ENCODE assay signal across 8 cellular contexts in the genomic region with DNA sequence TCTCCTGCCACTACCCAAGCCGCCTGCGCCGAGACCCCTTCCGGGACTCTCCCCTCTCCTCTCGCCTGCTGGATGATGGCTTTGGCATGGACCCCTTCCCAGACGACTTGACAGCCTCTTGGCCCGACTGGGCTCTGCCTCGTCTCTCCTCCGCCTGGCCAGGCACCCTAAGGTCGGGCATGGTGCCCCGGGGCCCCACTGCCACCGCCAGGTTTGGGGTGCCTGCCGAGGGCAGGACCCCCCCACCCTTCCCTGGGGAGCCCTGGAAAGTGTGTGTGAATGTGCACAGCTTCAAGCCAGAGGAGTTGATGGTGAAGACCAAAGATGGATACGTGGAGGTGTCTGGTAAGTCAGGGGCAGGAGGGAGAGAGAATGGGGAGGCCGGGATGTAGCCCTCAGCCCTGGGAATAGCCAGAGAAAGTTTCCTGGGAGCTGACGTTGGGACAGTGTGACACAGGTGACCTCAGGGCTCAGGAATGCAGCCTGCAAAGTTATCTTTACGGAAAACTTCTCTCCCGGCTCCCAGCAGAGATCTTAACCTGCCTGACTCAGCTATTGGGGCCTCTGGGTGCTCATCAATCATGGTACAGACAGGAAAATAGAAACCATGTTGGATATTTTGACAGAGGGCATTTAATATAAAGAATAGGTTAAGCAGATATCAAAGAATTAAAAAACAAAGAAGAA. TPM values are rescaled to one million over a fixed set of nuclear protein-coding genes. Genes with fewer than 3 reads are reported as not detected.
DNase-seq lines count a peak whose midpoint lies in the region; ATAC-seq, FAIRE-seq and TF ChIP-seq lines count a peak whose summit lies in the region.

No MANE protein-coding gene starts in this region.

- H3K79me2 ChIP-seq in HCT116 (ENCODE audit: insufficient read depth, low read length) (no peaks in the 10 kb centered on the region), astrocyte (ENCODE audit: insufficient read depth, low read length) (peaks cover 38% of the 10 kb centered on the region)

- ATAC-seq in HCT116 = peak; percentile 64
- ATAC-seq in HG02759 (IDR thresholded peaks at IDR 0.05; ENCODE audit: unreplicated experiment) = no peak
- ATAC-seq in HG02571 (IDR thresholded peaks at IDR 0.05; ENCODE audit: unreplicated experiment) = no peak

- H3K4me2 ChIP-seq in HCT116 (ENCODE audit: low read length) (peak overlapping the region; percentile 90), astrocyte (ENCODE audit: low read length) (peak overlapping the region; percentile 86)

- DNase-seq in HCT116 (ENCODE audit: low read depth, low spot score) (peak; percentile 57), astrocyte (ENCODE audit: low read depth) (peak; percentile 74), stomach (peak; percentile 58), CD14-positive monocyte (ENCODE audit: low spot score) (no peak)
- DNase-seq in activated naive CD4-positive, alpha-beta T cell treated with anti-CD3 and anti-CD28 coated beads, Interleukin-2, amount 50 U/mL, for 16 hours = no peak

- BruUV-seq in HCT116 (replicated peaks; lab: Mats Ljungman, UMichigan) = no TSS peak

- FAIRE-seq in astrocyte (lab: Jason Lieb, UNC) = no peak

- H3K27ac ChIP-seq in HCT116 (ENCODE audit: low read depth, low read length) (peak overlapping the region; percentile 46), astrocyte (ENCODE audit: low read depth, low read length) (peak overlapping the region; percentile 90), stomach (peak overlapping the region; percentile 80 to 95 (median 91))

- no peaks in the 10 kb centered on the region for H3K9me2 ChIP-seq in HCT116 (ENCODE audit: insufficient read depth)

- H3K36me3 ChIP-seq in HCT116 (ENCODE audit: control insufficient read depth in 1 of 2, insufficient read depth in 2 of 2, low read length in 2 of 2) (no peaks in the 10 kb centered on the region), astrocyte (ENCODE audit: insufficient read depth, low read length) (no peaks in the 10 kb centered on the region), stomach (no peaks in the 10 kb centered on the region)

- H3K9me3 Mint-ChIP-seq in astrocyte (ENCODE audit: unreplicated experiment) (no peaks in the 10 kb centered on the region), CD14-positive monocyte (no peaks in the 10 kb centered on the region)

- peak overlapping the region; percentile 91 for H3K4me3 Mint-ChIP-seq in astrocyte (ENCODE audit: unreplicated experiment)
- peak overlapping the region in 1 of 2 donors; percentile 16 for H3K4me3 Mint-ChIP-seq in CD14-positive monocyte

- H3K4me1 Mint-ChIP-seq in astrocyte (ENCODE audit: low read depth, unreplicated experiment) (peaks cover 38% of the 10 kb centered on the region), CD14-positive monocyte (no peaks in the 10 kb centered on the region)

- TF ChIP-seq POLR2A in HCT116 (IDR thresholded peaks at IDR 0.05; ENCODE audit: borderline replicate concordance, extremely low read depth, insufficient read depth, insufficient read length) = no peak
- TF ChIP-seq POLR2A in stomach (IDR thresholded peaks at IDR 0.05) = no peak

- TF ChIP-seq CTCF in HCT116 (IDR thresholded peaks at IDR 0.05 in 2 of 3, conservative IDR thresholded peaks at IDR 0.05 in 1 of 3; ENCODE audit: borderline replicate concordance in 1 of 3, insufficient read depth in 1 of 3, low read depth in 2 of 3, low read length in 2 of 3) (no peak), astrocyte (IDR thresholded peaks at IDR 0.05; ENCODE audit: insufficient read depth, low read depth, low read length) (no peak), stomach (IDR thresholded peaks at IDR 0.05) (no peak), CD14-positive monocyte (IDR thresholded peaks at IDR 0.05) (no peak)

- H3K4me1 ChIP-seq in HCT116 (ENCODE audit: control insufficient read depth in 1 of 2, insufficient read depth in 2 of 2, low read length in 2 of 2) (peaks cover 45 to 56% of the 10 kb centered on the region in 2 experiments), astrocyte (ENCODE audit: insufficient read depth, low read length) (peaks cover 53% of the 10 kb centered on the region), stomach (peaks cover 3 to 63% (median 39%) of the 10 kb centered on the region in 4 donors)

- RAD21 ChIA-PET in HCT116 (lab: Charles Lee; ENCODE audit: low non-redundant PET in 1 of 2, low total read pairs in 2 of 2, uncharacterized antibody in 2 of 2, unreplicated experiment in 2 of 2) = no interaction called here

- H3K27me3 ChIP-seq in HCT116 (ENCODE audit: insufficient read depth, low read length) (no peaks in the 10 kb centered on the region), astrocyte (ENCODE audit: insufficient read depth, low read length) (no peaks in the 10 kb centered on the region), stomach (peaks cover 0 to 5% (median 0%) of the 10 kb centered on the region in 3 donors)

- H3K27ac Mint-ChIP-seq in astrocyte (ENCODE audit: unreplicated experiment) = peak overlapping the region; percentile 94
- no peak overlapping the region for H3K27ac Mint-ChIP-seq in CD14-positive monocyte

- H3K9ac ChIP-seq in HCT116 (ENCODE audit: low read length) (peak overlapping the region; percentile 54), astrocyte (ENCODE audit: low read length) (peak overlapping the region; percentile 92)

- POLR2A ChIA-PET in HCT116 (lab: Charles Lee) = interaction anchor here (1.1 to 1.4 kb wide), 2 partner anchors 9 to 16 kb away, joined by 3 read pairs; no protein-coding TSS in a partner anchor

- peak overlapping the region; percentile 68 for H2AFZ ChIP-seq in HCT116 (ENCODE audit: low read depth, low read length, poor library complexity, severe bottlenecking)
- H2AFZ ChIP-seq in astrocyte (ENCODE audit: low read depth, low read length) = peak overlapping the region; percentile 71

- no peaks in the 10 kb centered on the region for H3K27me3 Mint-ChIP-seq in astrocyte (ENCODE audit: low read depth, unreplicated experiment)
- peaks cover 15 to 23% (median 17%) of the 10 kb centered on the region in 3 donors for H3K27me3 Mint-ChIP-seq in CD14-positive monocyte (ENCODE audit: low read depth in 3 of 3)

- H4K20me1 ChIP-seq in HCT116 (ENCODE audit: insufficient read depth) (no peaks in the 10 kb centered on the region), astrocyte (ENCODE audit: insufficient read depth, low read length) (peaks cover 4% of the 10 kb centered on the region)

- CTCF ChIA-PET in HCT116 (lab: Charles Lee) = interaction anchor here (1.8 kb wide), 1 partner anchor 23 kb away, joined by 4 read pairs; no protein-coding TSS in a partner anchor

- intact Hi-C loops in HCT116 (cut with micrococcal nuclease) (no loop called here), stomach (cut with DNase I; ENCODE audit: low total_unique reads) (no loop called here), CD14-positive monocyte (cut with micrococcal nuclease) (no loop called here)

- H3K36me3 Mint-ChIP-seq in astrocyte (ENCODE audit: low read depth, unreplicated experiment) = peaks cover 4% of the 10 kb centered on the region
- no peaks in the 10 kb centered on the region for H3K36me3 Mint-ChIP-seq in CD14-positive monocyte

- H3K4me3 ChIP-seq in HCT116 (replicated peaks in 1 of 2; ENCODE audit: low read depth in 1 of 2, low read length in 2 of 2) = peak overlapping the region; percentile 41 to 54
- peak overlapping the region; percentile 66 for H3K4me3 ChIP-seq in astrocyte (ENCODE audit: insufficient read depth, low read depth, low read length)
- peak overlapping the region; percentile 32 for H3K4me3 ChIP-seq in iPS-18c (ENCODE audit: insufficient read depth, low read depth, low read length)
- peak overlapping the region; percentile 52 to 62 (median 57) for H3K4me3 ChIP-seq in stomach

- H3K9me3 ChIP-seq in HCT116 (ENCODE audit: control insufficient read depth in 1 of 2, insufficient read depth in 1 of 2, low read depth in 1 of 2, low read length in 2 of 2) (no peaks in the 10 kb centered on the region), astrocyte (ENCODE audit: insufficient read depth, low read depth, low read length) (no peaks in the 10 kb centered on the region), iPS-18c (ENCODE audit: control insufficient read depth, insufficient read depth, low read length) (no peaks in the 10 kb centered on the region), stomach (no peaks in the 10 kb centered on the region)

- no peak for TF ChIP-seq EP300 in stomach (IDR thresholded peaks at IDR 0.05)

- TF ChIP-seq RAD21 in HCT116 (IDR thresholded peaks at IDR 0.05; ENCODE audit: low read depth) = no peak

- 38 to 49% (median 43%) methylated on average over 15 to 18 of the region's 18 CpGs for WGBS in stomach, 5 donors

TF ChIP-seq in HCT116, 20 proteins besides CTCF, POLR2A, EP300 and RAD21:
- TF ChIP-seq JUND (IDR thresholded peaks at IDR 0.05) (peak; percentile 80), EGR1 (IDR thresholded peaks at IDR 0.05; ENCODE audit: low read depth) (no peak), SRF (IDR thresholded peaks at IDR 0.05; ENCODE audit: low read depth) (no peak), CBX3 (IDR thresholded peaks at IDR 0.05; ENCODE audit: low read depth) (no peak), ZFX (IDR thresholded peaks at IDR 0.05) (no peak), SP1 (IDR thresholded peaks at IDR 0.05; ENCODE audit: low read depth) (peak; percentile 55), FOSL1 (IDR thresholded peaks at IDR 0.05; ENCODE audit: low read depth) (peak; percentile 65), EZH2 (IDR thresholded peaks at IDR 0.05) (no peak)
- TF ChIP-seq, protein P1, sequence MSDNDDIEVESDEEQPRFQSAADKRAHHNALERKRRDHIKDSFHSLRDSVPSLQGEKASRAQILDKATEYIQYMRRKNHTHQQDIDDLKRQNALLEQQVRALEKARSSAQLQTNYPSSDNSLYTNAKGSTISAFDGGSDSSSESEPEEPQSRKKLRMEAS (IDR thresholded peaks at IDR 0.05) = 0 out of 2 replicates have a peak, but pooled peaks have one; percentile 7

RNA-seq across cellular contexts. Expression of a gene that starts 0.7 kb away (rescaled TPM):
- total RNA-seq in HCT116 (2021; ENCODE audit: unreplicated experiment) = 3.5 TPM
- 1.1 and 1.7 TPM in 2 replicates for polyA plus RNA-seq in HCT116 (2012)
- total RNA-seq in astrocyte = 53.7 and 54.6 TPM in 2 replicates
- total RNA-seq in stomach = 100 to 1,000 TPM in 1 of 5 donors, 10 to 100 TPM in 4; 17.3 to 253 (median 67.5) TPM
- 100 to 1,000 TPM in 1 of 3 donors, 10 to 100 TPM in 2; 20.9 to 116 (median 22.7) TPM for polyA plus RNA-seq in stomach
- polyA plus RNA-seq in CD14-positive monocyte = not detected

Comparison
In these comparisons a context has a peak if more than half of its experiments do, and no peak if none do; other contexts are left out.
1. DNase-seq: peak in HCT116 (single experiment), astrocyte (single experiment) and stomach (single experiment); none in CD14-positive monocyte (single experiment) and activated naive CD4-positive, alpha-beta T cell treated with anti-CD3 and anti-CD28 coated beads, Interleukin-2, amount 50 U/mL, for 16 hours (single experiment).
2. Peak in every context shown above with its lines, with median percentiles within 50 percentile points of each other: H3K27ac ChIP-seq and H3K4me3 ChIP-seq.